In the genomic region with DNA sequence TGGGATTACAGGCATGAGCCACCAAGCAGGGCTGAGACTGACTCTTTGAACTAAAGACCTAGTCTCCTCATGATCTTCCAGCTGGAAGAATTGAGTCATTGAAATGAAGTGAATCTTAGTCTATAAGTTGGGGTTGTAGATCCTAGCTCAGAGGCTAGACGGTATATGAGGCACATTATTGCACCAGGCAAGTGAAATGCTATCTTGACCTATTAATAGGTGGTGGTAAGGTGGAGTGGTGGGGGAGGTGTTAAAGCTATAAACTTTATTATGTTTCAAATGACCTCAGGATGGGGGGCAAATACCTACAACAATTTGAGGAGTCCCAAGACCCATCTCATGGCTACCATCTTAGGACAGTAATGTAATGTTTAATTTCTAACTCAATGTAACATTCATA, we compare ENCODE assay signal across 21 cellular contexts.
"Had no signal": no experiment of that assay in that cellular context is flagged by ENCODE, and none has a peak within 500 bp of the region (broad histone marks: within the 10 kb centered on the region; RNA-seq: fewer than 3 reads in every experiment).

No MANE protein-coding gene starts in this region.

- H3K27ac ChIP-seq: tibial nerve had no signal

- H3K4me3 ChIP-seq: lung, tibial nerve had no signal

- H3K9me3 ChIP-seq: tibial nerve had no signal

- H3K27me3 ChIP-seq: tibial nerve had no signal

- H3K4me1 ChIP-seq: tibial nerve had no signal

- ATAC-seq: activated CD4-positive, alpha-beta T cell treated with anti-CD3 and anti-CD28 coated beads for 36 hours; left colon; stimulated activated naive CD8-positive, alpha-beta T cell treated with anti-CD3 and anti-CD28 coated beads, Interleukin-15, Interleukin-2, amounts not matched to agents 100 U/mL and 50 U/mL, for 24 hours had no signal

- DNase-seq: activated CD4-positive, alpha-beta T cell treated with anti-CD3 and anti-CD28 coated beads for 36 hours; activated CD4-positive, alpha-beta T cell treated with anti-CD3 and anti-CD28 coated beads, Interleukin-2, amount 50 U/mL, for 4 hours; activated CD8-positive, alpha-beta memory T cell treated with anti-CD3 and anti-CD28 coated beads for 24 hours; activated CD8-positive, alpha-beta memory T cell treated with anti-CD3 and anti-CD28 coated beads, Interleukin-2, amount 50 U/mL, for 4 hours; activated naive CD4-positive, alpha-beta T cell treated with anti-CD3 and anti-CD28 coated beads for 36 hours; activated naive CD8-positive, alpha-beta T cell treated with anti-CD3 and anti-CD28 coated beads, Interleukin-2, amount 10 ng/mL, durations not matched to agents 7 days and 5 days; activated T-cell treated with anti-CD3 and anti-CD28 coated beads, Interleukin-2, amount 50 U/mL, for 24 hours; amygdala; cortex of kidney; hippocampal formation; left colon; naive B cell; nucleus accumbens; posterior cingulate gyrus; retina; stimulated activated CD4-positive, alpha-beta T cell treated with anti-CD3 and anti-CD28 coated beads, Interleukin-12 subunit alpha, Interleukin-12 subunit beta, amount 100 ng/mL, for 4 hours; stimulated activated CD4-positive, alpha-beta T cell treated with anti-CD3 and anti-CD28 coated beads, Interleukin-4, amount 100 ng/mL, for 4 hours; stimulated activated naive CD8-positive, alpha-beta T cell treated with anti-CD3 and anti-CD28 coated beads, Interleukin-15, Interleukin-2, amounts not matched to agents 100 U/mL and 50 U/mL, for 24 hours; T-helper 1 cell had no signal
